13 cellular contexts compared by ENCODE assay signal in the genomic region with DNA sequence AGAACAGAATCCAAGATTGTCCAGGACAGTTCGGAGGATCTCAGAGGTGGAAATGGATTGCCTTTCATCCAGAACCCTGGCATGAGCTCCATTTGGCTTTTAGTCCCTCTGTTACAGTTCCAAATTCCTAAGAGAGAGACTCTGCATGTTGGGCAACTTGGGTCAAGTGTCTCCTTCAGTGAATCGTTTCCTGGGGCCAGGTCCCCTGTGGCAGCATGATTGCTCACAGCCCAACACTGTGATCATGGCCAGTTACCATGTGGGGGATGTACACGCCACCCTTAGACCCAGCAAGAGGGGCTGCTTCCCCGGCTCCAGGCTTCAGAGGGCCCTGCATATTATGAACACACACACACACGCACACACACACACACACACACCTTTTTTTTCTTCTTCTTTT.
"Had no signal": no experiment of that assay in that cellular context is flagged by ENCODE, and none has a peak within 500 bp of the region (broad histone marks: within the 10 kb centered on the region; RNA-seq: fewer than 3 reads in every experiment).

No MANE protein-coding gene starts in this region.

- DNase-seq: activated CD4-positive, alpha-beta T cell treated with anti-CD3 and anti-CD28 coated beads for 48 hours; activated CD8-positive, alpha-beta memory T cell treated with anti-CD3 and anti-CD28 coated beads, Interleukin-2, amount 50 U/mL, for 48 hours; activated CD8-positive, alpha-beta T cell treated with anti-CD3 and anti-CD28 coated beads, Interleukin-2, amount 10 ng/mL, durations not matched to agents 7 days and 5 days; activated naive CD4-positive, alpha-beta T cell; left cardiac atrium; natural killer cell; stimulated activated CD4-positive, alpha-beta T cell treated with anti-CD3 and anti-CD28 coated beads, Interleukin-4, amount 100 ng/mL, for 4 hours; stomach; uterus had no signal

- H3K27ac ChIP-seq: ascending aorta, esophagus muscularis mucosa, stomach, thoracic aorta, uterus had no signal

- H3K4me3 ChIP-seq: ascending aorta, esophagus muscularis mucosa, stomach, thoracic aorta, uterus had no signal

- H3K27me3 ChIP-seq: ascending aorta, stomach, uterus had no signal

- ATAC-seq: activated CD8-positive, alpha-beta T cell treated with anti-CD3 and anti-CD28 coated beads, Interleukin-2, amount 10 ng/mL, durations not matched to agents 7 days and 5 days; natural killer cell; WTC11 had no signal

- H3K36me3 ChIP-seq: ascending aorta, esophagus muscularis mucosa, stomach, thoracic aorta, uterus had no signal

- H3K4me1 ChIP-seq: uterus had no signal

- H3K9me3 ChIP-seq: ascending aorta, esophagus muscularis mucosa, stomach, thoracic aorta, uterus had no signal
